ENCODE assay signal across 9 cellular contexts in the genomic region with DNA sequence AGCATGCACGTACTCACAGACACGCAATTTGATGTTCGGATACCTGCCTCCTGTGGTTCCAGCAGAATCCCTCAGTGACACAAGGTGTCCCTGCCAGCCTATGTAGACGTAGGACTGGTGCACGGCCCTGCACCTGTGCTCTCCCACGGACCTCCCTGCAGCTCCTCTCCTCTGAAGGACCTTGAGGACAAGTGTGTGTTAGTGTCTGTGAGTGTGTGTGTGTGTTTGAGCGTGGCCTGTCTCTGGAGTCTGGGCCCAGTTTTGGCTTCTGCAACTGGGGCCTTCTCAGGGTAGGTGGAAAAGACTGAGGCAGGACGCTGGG. TPM values are rescaled to one million over a fixed set of nuclear protein-coding genes. Genes with fewer than 3 reads are reported as not detected.
DNase-seq lines count a peak whose midpoint lies in the region; ATAC-seq and TF ChIP-seq lines count a peak whose summit lies in the region.
"Had no signal": no experiment of that assay in that cellular context is flagged by ENCODE, and none has a peak within 500 bp of the region (broad histone marks: within the 10 kb centered on the region; RNA-seq: fewer than 3 reads in every experiment).

No MANE protein-coding gene starts in this region.

- H3K27me3 Mint-ChIP-seq in activated T-cell treated with anti-CD3 and anti-CD28 coated beads, Interleukin-2, amount 50 U/mL, for 24 hours, result peaks cover 43% of the 10 kb centered on the region

- H3K4me1 Mint-ChIP-seq in activated T-cell treated with anti-CD3 and anti-CD28 coated beads, Interleukin-2, amount 50 U/mL, for 24 hours (ENCODE audit: low read depth), result peaks cover 10% of the 10 kb centered on the region

- peak overlapping the region; percentile 62 to 85 for H3K4me3 ChIP-seq in ascending aorta
- peak overlapping the region in 2 of 3 donors; percentile 37 to 59 for H3K4me3 ChIP-seq in liver (ENCODE audit: low read depth in 1 of 3, low read length in 3 of 3)
- H3K4me3 ChIP-seq in tibial artery, result peak overlapping the region; percentile 58 to 72

- no peaks in the 10 kb centered on the region for H3K9me3 Mint-ChIP-seq in activated T-cell treated with anti-CD3 and anti-CD28 coated beads, Interleukin-2, amount 50 U/mL, for 24 hours

- no peak overlapping the region for H3K27ac Mint-ChIP-seq in activated T-cell treated with anti-CD3 and anti-CD28 coated beads, Interleukin-2, amount 50 U/mL, for 24 hours

- WGBS in liver, result 56% methylated on average over 8 of the region's 8 CpGs

- no peak for TF ChIP-seq CTCF in ascending aorta (IDR thresholded peaks at IDR 0.05)
- no peak for TF ChIP-seq CTCF in liver (IDR thresholded peaks at IDR 0.05; ENCODE audit: low read depth, low read length, missing input control)
- no peak for TF ChIP-seq CTCF in tibial artery (IDR thresholded peaks at IDR 0.05)

- H3K27ac ChIP-seq in ascending aorta (no peak overlapping the region), liver (ENCODE audit: low read depth in 1 of 2, low read length in 2 of 2) (no peak overlapping the region), tibial artery (no peak overlapping the region)

- H3K27me3 ChIP-seq in ascending aorta (no peaks in the 10 kb centered on the region), liver (ENCODE audit: control insufficient read depth in 4 of 4, insufficient read depth in 4 of 4, low read length in 3 of 4) (peaks cover 0 to 10% (median 4%) of the 10 kb centered on the region in 4 donors), tibial artery (peaks cover 0 to 33% of the 10 kb centered on the region in 2 donors)

- TF ChIP-seq RAD21 in liver (IDR thresholded peaks at IDR 0.05), result no peak

- no peaks in the 10 kb centered on the region for H3K36me3 Mint-ChIP-seq in activated T-cell treated with anti-CD3 and anti-CD28 coated beads, Interleukin-2, amount 50 U/mL, for 24 hours (ENCODE audit: low read depth)

- no peaks in the 10 kb centered on the region for H3K36me3 ChIP-seq in ascending aorta
- no peaks in the 10 kb centered on the region for H3K36me3 ChIP-seq in liver (ENCODE audit: control insufficient read depth in 4 of 4, insufficient read depth in 3 of 4, low read depth in 1 of 4, low read length in 3 of 4)
- no peaks in the 10 kb centered on the region for H3K36me3 ChIP-seq in tibial artery

- ATAC-seq in HG03108 (IDR thresholded peaks at IDR 0.05; ENCODE audit: unreplicated experiment), result no peak

- H3K9me3 ChIP-seq in ascending aorta, result no peaks in the 10 kb centered on the region
- no peaks in the 10 kb centered on the region for H3K9me3 ChIP-seq in liver (ENCODE audit: control insufficient read depth in 4 of 4, low read length in 3 of 4)
- no peaks in the 10 kb centered on the region for H3K9me3 ChIP-seq in tibial artery

- no peak for DNase-seq in activated T-cell treated with anti-CD3 and anti-CD28 coated beads, Interleukin-2, amount 50 U/mL, for 24 hours
- DNase-seq in activated T-cell treated with anti-CD3 and anti-CD28 coated beads, Interleukin-2, amount 50 U/mL, for 48 hours, result no peak
- no peak for DNase-seq in ascending aorta (ENCODE audit: low spot score in 2 of 2)
- DNase-seq in tibial artery, result no peak
- DNase-seq in NCI-H2171 (lab: John Stamatoyannopoulos, UW), result no peak
- no peak for DNase-seq in COLO829 (ENCODE audit: low spot score)

- intact Hi-C loops in ascending aorta (cut with DNase I) (no loop called here), tibial artery (cut with DNase I; ENCODE audit: low total_unique reads) (no loop called here)

- H3K4me1 ChIP-seq in ascending aorta, result peaks cover 5% of the 10 kb centered on the region in 2 donors
- peaks cover 2 to 9% (median 6%) of the 10 kb centered on the region in 4 donors for H3K4me1 ChIP-seq in liver (ENCODE audit: control insufficient read depth in 4 of 4, insufficient read depth in 4 of 4, low read length in 3 of 4)
- H3K4me1 ChIP-seq in tibial artery, result peaks cover 0 to 16% (median 12%) of the 10 kb centered on the region in 4 donors

- no peak overlapping the region for H3K9ac ChIP-seq in liver (ENCODE audit: low read depth in 1 of 2, low read length in 2 of 2)

- peak overlapping the region; percentile 73 for H3K4me3 Mint-ChIP-seq in activated T-cell treated with anti-CD3 and anti-CD28 coated beads, Interleukin-2, amount 50 U/mL, for 24 hours

TF ChIP-seq in liver, 16 proteins besides CTCF, POLR2A, EP300 and RAD21:
- TF ChIP-seq HNF4G (IDR thresholded peaks at IDR 0.05), result no peak

RNA-seq across cellular contexts. Expression of gene DMBX1, which starts 22.5 kb away (rescaled TPM):
- total RNA-seq in ascending aorta, result not detected
- not detected for total RNA-seq in liver
- not detected for polyA plus RNA-seq in liver
- total RNA-seq: M059J had no signal
